In genomic region chr4:141130947-141131545, GRCh38 we compare ENCODE assay signal across 10 cellular contexts. TPM values are rescaled to one million over a fixed set of nuclear protein-coding genes. Genes with fewer than 3 reads are reported as not detected.
DNase-seq lines count a peak whose midpoint lies in the region; ATAC-seq and TF ChIP-seq lines count a peak whose summit lies in the region.
"Had no signal": no experiment of that assay in that cellular context is flagged by ENCODE, and none has a peak within 500 bp of the region (broad histone marks: within the 10 kb centered on the region; RNA-seq: fewer than 3 reads in every experiment).

No MANE protein-coding gene starts in this region.

- H3K9me3 ChIP-seq in HUES48 (ENCODE audit: control insufficient read depth, insufficient read depth, low read length) (no peaks in the 10 kb centered on the region), endocrine pancreas (ENCODE audit: control insufficient read depth, low read length) (no peaks in the 10 kb centered on the region), neural progenitor cell (ENCODE audit: low read depth) (no peaks in the 10 kb centered on the region), PC-9 (ENCODE audit: insufficient read depth, low read depth) (no peaks in the 10 kb centered on the region)

- H3K27ac ChIP-seq in HUES48 (ENCODE audit: low read depth, low read length) (no peak overlapping the region), neural progenitor cell (no peak overlapping the region), PC-9 (no peak overlapping the region)

- H3K36me3 ChIP-seq in HUES48 (ENCODE audit: control insufficient read depth, insufficient read depth, low read length) = no peaks in the 10 kb centered on the region
- no peaks in the 10 kb centered on the region for H3K36me3 ChIP-seq in endocrine pancreas (ENCODE audit: control insufficient read depth, insufficient read depth, low read length)
- no peaks in the 10 kb centered on the region for H3K36me3 ChIP-seq in neural progenitor cell
- H3K36me3 ChIP-seq in PC-9 (ENCODE audit: low read depth) = no peaks in the 10 kb centered on the region

- H3K4me3 Mint-ChIP-seq in neural progenitor cell = peak overlapping the region; percentile 98

- peaks cover 24% of the 10 kb centered on the region for H3K4me1 Mint-ChIP-seq in neural progenitor cell

- TF ChIP-seq CTCF in AG04449 (IDR thresholded peaks at IDR 0.05; ENCODE audit: insufficient read depth, low read length, missing control alignments) (no peak), neural progenitor cell (IDR thresholded peaks at IDR 0.05) (no peak), PC-9 (conservative IDR thresholded peaks at IDR 0.05) (no peak)

- H3K27ac Mint-ChIP-seq in neural progenitor cell = no peak overlapping the region
- H3K27ac Mint-ChIP-seq: CD8-positive, alpha-beta memory T cell had no signal

- H2AFZ ChIP-seq in neural progenitor cell (replicated peaks) (no peak overlapping the region), PC-9 (no peak overlapping the region)

- H4K20me1 ChIP-seq in neural progenitor cell (ENCODE audit: low read depth) = peaks cover 13% of the 10 kb centered on the region
- no peaks in the 10 kb centered on the region for H4K20me1 ChIP-seq in PC-9 (ENCODE audit: insufficient read depth)

- H3K36me3 Mint-ChIP-seq in neural progenitor cell = peaks cover 1% of the 10 kb centered on the region
- H3K36me3 Mint-ChIP-seq: CD8-positive, alpha-beta memory T cell had no signal

- no TSS peak for BruUV-seq in PC-9 (replicated peaks; lab: Mats Ljungman, UMichigan)

- H3K4me2 ChIP-seq in neural progenitor cell (no peak overlapping the region), PC-9 (no peak overlapping the region)

- H3K27me3 Mint-ChIP-seq in neural progenitor cell (ENCODE audit: insufficient read depth, low read depth) = peaks cover 19% of the 10 kb centered on the region

- CTCF ChIA-PET in AG04449 (lab: Yijun Ruan, JAX) = interaction anchor here (0.6 to 8.2 kb wide), 16 partner anchors 9 to 273 kb away, joined by 3 to 276 read pairs (median 4); no protein-coding TSS in a partner anchor
- CTCF ChIA-PET in PC-9 (lab: Charles Lee) = no interaction called here

- H3K9me2 ChIP-seq in PC-9 (ENCODE audit: insufficient read depth) = no peaks in the 10 kb centered on the region

- no peaks in the 10 kb centered on the region for H3F3A ChIP-seq in neural progenitor cell (ENCODE audit: low read depth)
- no peaks in the 10 kb centered on the region for H3F3A ChIP-seq in PC-9 (ENCODE audit: insufficient read depth, low read depth)

- H3K27me3 ChIP-seq in HUES48 (ENCODE audit: control insufficient read depth, insufficient read depth, low read length) (peaks cover 24% of the 10 kb centered on the region), endocrine pancreas (ENCODE audit: control insufficient read depth, insufficient read depth, low read length) (no peaks in the 10 kb centered on the region), neural progenitor cell (peaks cover 70% of the 10 kb centered on the region), PC-9 (ENCODE audit: insufficient read depth, low read depth) (no peaks in the 10 kb centered on the region)

- POLR2A ChIA-PET in AG04449 (lab: Yijun Ruan, JAX) (no interaction called here), PC-9 (lab: Charles Lee; ENCODE audit: unreplicated experiment) (no interaction called here)

- H3K9me3 Mint-ChIP-seq in neural progenitor cell = no peaks in the 10 kb centered on the region
- H3K9me3 Mint-ChIP-seq: central memory CD8-positive, alpha-beta T cell had no signal

- DNase-seq in AG04449 (ENCODE audit: low read depth, low spot score) (no peak), neural progenitor cell (ENCODE audit: low spot score) (no peak), PC-9 (no peak), mucosa of gallbladder (ENCODE audit: low spot score) (no peak)
- no peak for DNase-seq in central memory CD4-positive, alpha-beta T cell
- DNase-seq: CD8-positive, alpha-beta memory T cell had no signal

- H3K9ac ChIP-seq in HUES48 (ENCODE audit: low read depth, low read length) (no peak overlapping the region), endocrine pancreas (ENCODE audit: control insufficient read depth, insufficient read depth, low read length) (peak overlapping the region; percentile 80), neural progenitor cell (no peak overlapping the region)

- H3K4me1 ChIP-seq in HUES48 (ENCODE audit: control insufficient read depth, insufficient read depth, low read length) = peaks cover 17% of the 10 kb centered on the region
- peaks cover 18% of the 10 kb centered on the region for H3K4me1 ChIP-seq in endocrine pancreas (ENCODE audit: control insufficient read depth, insufficient read depth, low read length)
- H3K4me1 ChIP-seq in neural progenitor cell = no peaks in the 10 kb centered on the region
- H3K4me1 ChIP-seq in PC-9 (replicated peaks; ENCODE audit: insufficient read depth) = no peaks in the 10 kb centered on the region

- ATAC-seq in GM21737 (IDR thresholded peaks at IDR 0.05; ENCODE audit: unreplicated experiment) = no peak

- H3K79me2 ChIP-seq in neural progenitor cell (ENCODE audit: low read depth) (no peaks in the 10 kb centered on the region), PC-9 (ENCODE audit: low read depth) (no peaks in the 10 kb centered on the region)

- intact Hi-C loops in PC-9 (cut with micrococcal nuclease; ENCODE audit: unreplicated experiment) = loop anchor here (5.0 to 10.0 kb wide), 2 partner anchors 249 to 536 kb away; no protein-coding TSS in a partner anchor

- H3K4me3 ChIP-seq in AG04449 (ENCODE audit: low read depth, low read length) (peak overlapping the region; percentile 93), HUES48 (ENCODE audit: low read depth, low read length) (peak overlapping the region; percentile 93), endocrine pancreas (ENCODE audit: control insufficient read depth, insufficient read depth, low read length) (peak overlapping the region; percentile 98), neural progenitor cell (no peak overlapping the region), PC-9 (no peak overlapping the region)

RNA-seq across cellular contexts. Expression of gene RNF150, which starts 2.2 kb away (rescaled TPM):
- total RNA-seq in neural progenitor cell (ENCODE audit: low replicate concordance) (1.4 and 2.6 TPM in 2 replicates), PC-9 (2021) (0.15 and 0.75 TPM in 2 replicates), mucosa of gallbladder (20.5 TPM)
- total RNA-seq: CD8-positive, alpha-beta memory T cell had no signal

Comparison
In these comparisons a context has a peak if more than half of its experiments do, and no peak if none do; other contexts are left out.
1. H3K4me3 ChIP-seq: peak in AG04449 (single experiment), HUES48 (single experiment) and endocrine pancreas (single experiment); none in neural progenitor cell (single experiment) and PC-9 (single experiment).